In genomic region chr10:48801026-48801425, GRCh38 we compare ENCODE assay signal across 10 cellular contexts.
DNase-seq lines count a peak whose midpoint lies in the region; ATAC-seq, FAIRE-seq and TF ChIP-seq lines count a peak whose summit lies in the region.
"Had no signal": no experiment of that assay in that cellular context is flagged by ENCODE, and none has a peak within 500 bp of the region (broad histone marks: within the 10 kb centered on the region; RNA-seq: fewer than 3 reads in every experiment).

No MANE protein-coding gene starts in this region.

- peaks cover 15% of the 10 kb centered on the region for H3K27me3 Mint-ChIP-seq in nephron progenitor cell (ENCODE audit: low read depth, poor library complexity)

- peaks cover 87% of the 10 kb centered on the region for H3K36me3 ChIP-seq in OCI-LY7 (ENCODE audit: insufficient read depth, low read length)
- no peaks in the 10 kb centered on the region for H3K36me3 ChIP-seq in skeletal muscle tissue (ENCODE audit: control insufficient read depth in 3 of 3, insufficient read depth in 3 of 3, low read length in 3 of 3)

- H3K27me3 ChIP-seq in skeletal muscle tissue (ENCODE audit: control insufficient read depth in 3 of 3, insufficient read depth in 3 of 3, low read length in 3 of 3), result no peaks in the 10 kb centered on the region

- no peak for TF ChIP-seq CTCF in OCI-LY7 (conservative IDR thresholded peaks at IDR 0.05; ENCODE audit: low read length)
- no peak for TF ChIP-seq CTCF in fibroblast of the aortic adventitia (IDR thresholded peaks at IDR 0.05; ENCODE audit: insufficient read depth, low read length)
- no peak for TF ChIP-seq CTCF in nephron progenitor cell (IDR thresholded peaks at IDR 0.05)

- FAIRE-seq in GM18507 (lab: Jason Lieb, UNC), result peak; percentile 21
- FAIRE-seq: K562 had no signal

- DNase-seq in GM18507 (ENCODE audit: extremely low spot score, insufficient read length, low read depth) (no peak), OCI-LY7 (ENCODE audit: low spot score) (no peak), fibroblast of the aortic adventitia (ENCODE audit: low read depth) (peak; percentile 16), SK-N-DZ (ENCODE audit: low spot score) (no peak), nephron progenitor cell (no peak)
- DNase-seq: hippocampal formation had no signal

- H3K9ac ChIP-seq in skeletal muscle tissue (ENCODE audit: low read depth in 1 of 3, low read length in 3 of 3), result no peak overlapping the region

- POLR2A ChIA-PET in OCI-LY7 (lab: Charles Lee), result interaction anchor here (0.8 kb wide), 1 partner anchor 227 kb away, joined by 4 read pairs; no protein-coding TSS in a partner anchor

- H3K4me1 Mint-ChIP-seq in nephron progenitor cell, result peaks cover 24% of the 10 kb centered on the region

- no peaks in the 10 kb centered on the region for H3K9me3 ChIP-seq in OCI-LY7 (ENCODE audit: low read length)
- no peaks in the 10 kb centered on the region for H3K9me3 ChIP-seq in skeletal muscle tissue (ENCODE audit: control insufficient read depth in 3 of 3, low read length in 3 of 3)

- H3K9me2 ChIP-seq in OCI-LY7 (ENCODE audit: insufficient read depth, low read length), result no peaks in the 10 kb centered on the region

- H3K27ac ChIP-seq in OCI-LY7 (ENCODE audit: low read depth, low read length, poor library complexity, severe bottlenecking), result peak overlapping the region; percentile 59
- peak overlapping the region; percentile 60 for H3K27ac ChIP-seq in skeletal muscle tissue (ENCODE audit: low read depth, low read length)

- H3K9me3 Mint-ChIP-seq in nephron progenitor cell, result peaks cover 10% of the 10 kb centered on the region

- H3K36me3 Mint-ChIP-seq in nephron progenitor cell (ENCODE audit: low read depth), result no peaks in the 10 kb centered on the region

- CTCF ChIA-PET in OCI-LY7 (lab: Charles Lee; ENCODE audit: unreplicated experiment), result no interaction called here

- no peaks in the 10 kb centered on the region for H3K79me2 ChIP-seq in OCI-LY7 (ENCODE audit: insufficient read depth, low read depth, low read length)

- H3K27ac Mint-ChIP-seq in nephron progenitor cell, result no peak overlapping the region

- peak overlapping the region; percentile 33 for H3K4me2 ChIP-seq in OCI-LY7 (ENCODE audit: low read length)
- H3K4me2 ChIP-seq: smooth muscle cell had no signal

- H3K4me1 ChIP-seq in OCI-LY7 (ENCODE audit: insufficient read depth, low read length, poor library complexity, severe bottlenecking) (peaks cover 34% of the 10 kb centered on the region), skeletal muscle tissue (ENCODE audit: control insufficient read depth in 3 of 3, insufficient read depth in 3 of 3, low read length in 3 of 3) (peaks cover 0 to 7% (median 4%) of the 10 kb centered on the region in 3 donors)

- H3K4me3 Mint-ChIP-seq in nephron progenitor cell, result no peak overlapping the region

- BruUV-seq in OCI-LY7 (replicated peaks; lab: Mats Ljungman, UMichigan), result no TSS peak

- no peak overlapping the region for H3K4me3 ChIP-seq in OCI-LY7 (ENCODE audit: low read depth, low read length, poor library complexity, severe bottlenecking)
- H3K4me3 ChIP-seq in fibroblast of the aortic adventitia (ENCODE audit: low read depth, low read length), result no peak overlapping the region
- no peak overlapping the region for H3K4me3 ChIP-seq in skeletal muscle tissue (ENCODE audit: low read length in 3 of 3)
- H3K4me3 ChIP-seq: K562, smooth muscle cell had no signal

- H2AFZ ChIP-seq in OCI-LY7 (ENCODE audit: low read length), result no peak overlapping the region

- no peak for ATAC-seq in GM18502 (IDR thresholded peaks at IDR 0.05; ENCODE audit: poor library complexity, unreplicated experiment)

- no peaks in the 10 kb centered on the region for H4K20me1 ChIP-seq in OCI-LY7 (ENCODE audit: insufficient read depth, low read length)

- intact Hi-C loops in OCI-LY7 (cut with micrococcal nuclease; ENCODE audit: unreplicated experiment), result loop anchor here (5.0 kb wide), 2 partner anchors 129 to 144 kb away; no protein-coding TSS in a partner anchor
